ENCODE assay signal across 10 cellular contexts in genomic region chr1:93749894-93750301, GRCh38.
DNase-seq lines count a peak whose midpoint lies in the region; ATAC-seq, FAIRE-seq and TF ChIP-seq lines count a peak whose summit lies in the region.
"Had no signal": no experiment of that assay in that cellular context is flagged by ENCODE, and none has a peak within 500 bp of the region (broad histone marks: within the 10 kb centered on the region; RNA-seq: fewer than 3 reads in every experiment).

No MANE protein-coding gene starts in this region.

- no peak overlapping the region for H2AFZ ChIP-seq in endothelial cell of umbilical vein (ENCODE audit: low read depth, low read length)

- no peaks in the 10 kb centered on the region for H3K36me3 Mint-ChIP-seq in stimulated activated naive CD8-positive, alpha-beta T cell treated with anti-CD3 and anti-CD28 coated beads, Interleukin-15, Interleukin-2, amounts not matched to agents 100 ng/mL and 50 ng/mL, for 24 hours (ENCODE audit: low read depth)

- peaks cover 15% of the 10 kb centered on the region for H3K4me1 ChIP-seq in endothelial cell of umbilical vein (ENCODE audit: control insufficient read depth, extremely low read depth, insufficient read depth, low read length)
- H3K4me1 ChIP-seq: Peyer's patch had no signal

- H3K4me3 ChIP-seq in endothelial cell of umbilical vein (replicated peaks in 1 of 3; ENCODE audit: insufficient read depth in 1 of 3, low read depth in 1 of 3, low read length in 3 of 3) = no peak overlapping the region
- H3K4me3 ChIP-seq: Peyer's patch had no signal

- H3K27ac ChIP-seq in endothelial cell of umbilical vein (ENCODE audit: insufficient read depth, low read depth, low read length) = no peak overlapping the region

- peak in 1 of 2 donors; percentile 3 for TF ChIP-seq CTCF in endothelial cell of umbilical vein (IDR thresholded peaks at IDR 0.05; ENCODE audit: extremely low read depth in 1 of 2, insufficient read depth in 1 of 2, low read depth in 1 of 2, low read length in 2 of 2)

- dilution Hi-C loops in endothelial cell of umbilical vein (cut with MboI; ENCODE audit: extremely low pct_ligation_motif_present, low sequenced_read_pairs) = no loop called here

- H3K4me2 ChIP-seq in endothelial cell of umbilical vein (ENCODE audit: insufficient read depth, low read length) = no peak overlapping the region

- intact Hi-C loops in endothelial cell of umbilical vein (cut with micrococcal nuclease) = loop anchor here (5.0 kb wide), 1 partner anchor 123 kb away; no protein-coding TSS in a partner anchor

- BruUV-seq in endothelial cell of umbilical vein (replicated peaks; lab: Mats Ljungman, UMichigan) = no TSS peak

- H3K9me3 ChIP-seq in endothelial cell of umbilical vein (replicated peaks; ENCODE audit: control insufficient read depth, insufficient read depth, low read length) = no peaks in the 10 kb centered on the region
- H3K9me3 ChIP-seq: Peyer's patch had no signal

- peak; percentile 61 for FAIRE-seq in endothelial cell of umbilical vein (lab: Jason Lieb, UNC)
- no peak for FAIRE-seq in RCC 7860 (lab: Jason Lieb, UNC)
- FAIRE-seq: kidney had no signal

- no peaks in the 10 kb centered on the region for H3K27me3 ChIP-seq in endothelial cell of umbilical vein (ENCODE audit: control insufficient read depth in 2 of 2, insufficient read depth in 2 of 2, low read length in 2 of 2)
- H3K27me3 ChIP-seq: Peyer's patch had no signal

- H3K9me3 Mint-ChIP-seq in stimulated activated naive CD8-positive, alpha-beta T cell treated with anti-CD3 and anti-CD28 coated beads, Interleukin-15, Interleukin-2, amounts not matched to agents 100 ng/mL and 50 ng/mL, for 24 hours = peaks cover 12% of the 10 kb centered on the region
- peaks cover 11 to 14% of the 10 kb centered on the region in 2 donors for H3K9me3 Mint-ChIP-seq in stimulated activated naive CD8-positive, alpha-beta T cell treated with anti-CD3 and anti-CD28 coated beads, Interleukin-15, amount 100 ng/mL, for 72 hours

- POLR2A ChIA-PET in endothelial cell of umbilical vein (lab: Charles Lee) = no interaction called here

- CTCF ChIA-PET in endothelial cell of umbilical vein (lab: Charles Lee) = interaction anchor here (1.0 to 2.6 kb wide), 5 partner anchors 15 to 445 kb away, joined by 3 to 7 read pairs (median 4); no protein-coding TSS in a partner anchor

- H3K36me3 ChIP-seq in endothelial cell of umbilical vein (ENCODE audit: control insufficient read depth in 2 of 2, extremely low read depth in 1 of 2, insufficient read depth in 2 of 2, low read length in 2 of 2) = no peaks in the 10 kb centered on the region
- H3K36me3 ChIP-seq: Peyer's patch had no signal

- peak overlapping the region; percentile 83 for H3K27ac Mint-ChIP-seq in stimulated activated naive CD8-positive, alpha-beta T cell treated with anti-CD3 and anti-CD28 coated beads, Interleukin-15, Interleukin-2, amounts not matched to agents 100 ng/mL and 50 ng/mL, for 24 hours
- H3K27ac Mint-ChIP-seq in stimulated activated naive CD8-positive, alpha-beta T cell treated with anti-CD3 and anti-CD28 coated beads, Interleukin-15, amount 100 ng/mL, for 72 hours = no peak overlapping the region

- no peaks in the 10 kb centered on the region for H3K9me1 ChIP-seq in endothelial cell of umbilical vein (replicated peaks; ENCODE audit: control insufficient read depth, extremely low read depth, insufficient read depth, low read length)

- TF ChIP-seq POLR2A in endothelial cell of umbilical vein (IDR thresholded peaks at IDR 0.05; ENCODE audit: low read depth, low read length) = no peak

- no peaks in the 10 kb centered on the region for H4K20me1 ChIP-seq in endothelial cell of umbilical vein (replicated peaks; ENCODE audit: control insufficient read depth, extremely low read depth, insufficient read depth, low read length)

- peaks cover 48% of the 10 kb centered on the region for H3K4me1 Mint-ChIP-seq in stimulated activated naive CD8-positive, alpha-beta T cell treated with anti-CD3 and anti-CD28 coated beads, Interleukin-15, Interleukin-2, amounts not matched to agents 100 ng/mL and 50 ng/mL, for 24 hours (ENCODE audit: low read depth)
- H3K4me1 Mint-ChIP-seq in stimulated activated naive CD8-positive, alpha-beta T cell treated with anti-CD3 and anti-CD28 coated beads, Interleukin-15, amount 100 ng/mL, for 72 hours = peaks cover 46% of the 10 kb centered on the region

- peak overlapping the region; percentile 5 for H3K4me3 Mint-ChIP-seq in stimulated activated naive CD8-positive, alpha-beta T cell treated with anti-CD3 and anti-CD28 coated beads, Interleukin-15, Interleukin-2, amounts not matched to agents 100 ng/mL and 50 ng/mL, for 24 hours
- peak overlapping the region in 1 of 2 donors; percentile 29 for H3K4me3 Mint-ChIP-seq in stimulated activated naive CD8-positive, alpha-beta T cell treated with anti-CD3 and anti-CD28 coated beads, Interleukin-15, amount 100 ng/mL, for 72 hours

- no peak for ATAC-seq in stimulated activated naive CD8-positive, alpha-beta T cell treated with anti-CD3 and anti-CD28 coated beads, Interleukin-15, amount 100 ng/mL, for 72 hours

- no peaks in the 10 kb centered on the region for H3K79me2 ChIP-seq in endothelial cell of umbilical vein (ENCODE audit: control insufficient read depth, insufficient read depth, low read length)

- H3K27me3 Mint-ChIP-seq in stimulated activated naive CD8-positive, alpha-beta T cell treated with anti-CD3 and anti-CD28 coated beads, Interleukin-15, Interleukin-2, amounts not matched to agents 100 ng/mL and 50 ng/mL, for 24 hours = peaks cover 8% of the 10 kb centered on the region
- H3K27me3 Mint-ChIP-seq in stimulated activated naive CD8-positive, alpha-beta T cell treated with anti-CD3 and anti-CD28 coated beads, Interleukin-15, amount 100 ng/mL, for 72 hours = peaks cover 11% of the 10 kb centered on the region

- no peak overlapping the region for H3K9ac ChIP-seq in endothelial cell of umbilical vein (replicated peaks; ENCODE audit: extremely low read depth, insufficient read depth, low read length)

- no peak for DNase-seq in stimulated activated naive CD8-positive, alpha-beta T cell treated with anti-CD3 and anti-CD28 coated beads, Interleukin-15, amount 100 ng/mL, for 72 hours
- DNase-seq in NCI-H2196 (lab: John Stamatoyannopoulos, UW; ENCODE audit: unreplicated experiment) = peak; percentile 32
- DNase-seq in endothelial cell of umbilical vein (ENCODE audit: low read depth, low spot score) = peak; percentile 15
- DNase-seq in stimulated activated CD4-positive, alpha-beta T cell treated with anti-CD3 and anti-CD28 coated beads, Interleukin-15, amount 100 ng/mL, for 24 hours = no peak
- DNase-seq in foreskin melanocyte = no peak
- no peak for DNase-seq in RCC 7860 (ENCODE audit: low spot score)
- DNase-seq in mesenteric fat pad (ENCODE audit: low spot score) = no peak
- DNase-seq: kidney, Peyer's patch had no signal

TF ChIP-seq in endothelial cell of umbilical vein, 7 proteins besides CTCF, POLR2A, EP300 and RAD21:
- TF ChIP-seq MYC (IDR thresholded peaks at IDR 0.05; ENCODE audit: low read depth, low read length) (no peak), EZH2 (IDR thresholded peaks at IDR 0.05; ENCODE audit: borderline replicate concordance, low read depth, low read length, severe bottlenecking) (no peak), JUN (IDR thresholded peaks at IDR 0.05; ENCODE audit: borderline replicate concordance, insufficient read depth, insufficient read length, low read depth) (no peak), POLR2AphosphoS5 (IDR thresholded peaks at IDR 0.05; ENCODE audit: insufficient read depth, low read depth, low read length) (no peak), MAX (IDR thresholded peaks at IDR 0.05; ENCODE audit: insufficient read depth, insufficient read length) (no peak), GATA2 (IDR thresholded peaks at IDR 0.05; ENCODE audit: insufficient read depth, insufficient read length, low read depth, low read length) (no peak), FOS (IDR thresholded peaks at IDR 0.05; ENCODE audit: borderline replicate concordance, insufficient read depth, low read length) (no peak)

Comparison
In these comparisons a context has a peak if more than half of its experiments do, and no peak if none do; other contexts are left out.
1. DNase-seq: peak in NCI-H2196 (single experiment) and endothelial cell of umbilical vein (single experiment); none in stimulated activated naive CD8-positive, alpha-beta T cell treated with anti-CD3 and anti-CD28 coated beads, Interleukin-15, amount 100 ng/mL, for 72 hours (0 of 2), stimulated activated CD4-positive, alpha-beta T cell treated with anti-CD3 and anti-CD28 coated beads, Interleukin-15, amount 100 ng/mL, for 24 hours (single experiment), foreskin melanocyte (single experiment), RCC 7860 (single experiment) and mesenteric fat pad (single experiment).